ENCODE assay signal across 1 cellular context in the genomic region with DNA sequence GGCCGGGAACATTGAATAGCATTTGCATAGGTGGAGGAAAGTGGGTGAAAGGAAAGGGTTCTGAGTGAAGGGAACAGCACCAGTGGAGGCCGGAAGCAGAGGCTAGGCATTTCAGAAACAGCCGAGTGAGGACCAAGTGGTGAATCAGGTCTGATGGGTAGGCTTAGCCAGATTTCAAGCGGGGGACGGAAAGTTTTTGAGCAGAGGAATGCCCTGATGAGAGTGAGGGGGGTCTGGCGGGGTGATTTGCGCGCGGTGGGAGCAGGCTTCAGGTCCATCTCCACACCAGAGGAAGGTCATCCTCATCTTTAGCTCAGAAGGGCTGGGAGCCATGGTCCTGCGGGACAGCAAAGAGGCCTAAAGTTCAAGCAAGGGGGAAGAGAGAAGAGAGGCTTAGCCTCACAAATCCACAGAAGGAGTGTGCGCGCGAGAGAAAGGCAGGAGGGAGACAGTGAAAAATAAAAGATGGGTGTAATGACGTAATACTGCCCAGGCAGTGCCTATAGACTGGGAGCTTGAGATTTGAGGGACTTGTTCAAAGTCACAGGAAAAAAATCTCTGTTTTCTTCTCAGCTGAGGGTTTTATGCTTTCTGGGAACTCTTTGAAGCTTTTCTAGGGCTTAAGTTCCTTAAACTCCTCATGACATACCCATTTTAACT.
TF ChIP-seq lines count a peak whose summit lies in the region.

No MANE protein-coding gene starts in this region.

TF ChIP-seq in GM23338, 12 proteins besides CTCF, POLR2A, EP300 and RAD21 (continued from another document):
- TF ChIP-seq, protein P1, sequence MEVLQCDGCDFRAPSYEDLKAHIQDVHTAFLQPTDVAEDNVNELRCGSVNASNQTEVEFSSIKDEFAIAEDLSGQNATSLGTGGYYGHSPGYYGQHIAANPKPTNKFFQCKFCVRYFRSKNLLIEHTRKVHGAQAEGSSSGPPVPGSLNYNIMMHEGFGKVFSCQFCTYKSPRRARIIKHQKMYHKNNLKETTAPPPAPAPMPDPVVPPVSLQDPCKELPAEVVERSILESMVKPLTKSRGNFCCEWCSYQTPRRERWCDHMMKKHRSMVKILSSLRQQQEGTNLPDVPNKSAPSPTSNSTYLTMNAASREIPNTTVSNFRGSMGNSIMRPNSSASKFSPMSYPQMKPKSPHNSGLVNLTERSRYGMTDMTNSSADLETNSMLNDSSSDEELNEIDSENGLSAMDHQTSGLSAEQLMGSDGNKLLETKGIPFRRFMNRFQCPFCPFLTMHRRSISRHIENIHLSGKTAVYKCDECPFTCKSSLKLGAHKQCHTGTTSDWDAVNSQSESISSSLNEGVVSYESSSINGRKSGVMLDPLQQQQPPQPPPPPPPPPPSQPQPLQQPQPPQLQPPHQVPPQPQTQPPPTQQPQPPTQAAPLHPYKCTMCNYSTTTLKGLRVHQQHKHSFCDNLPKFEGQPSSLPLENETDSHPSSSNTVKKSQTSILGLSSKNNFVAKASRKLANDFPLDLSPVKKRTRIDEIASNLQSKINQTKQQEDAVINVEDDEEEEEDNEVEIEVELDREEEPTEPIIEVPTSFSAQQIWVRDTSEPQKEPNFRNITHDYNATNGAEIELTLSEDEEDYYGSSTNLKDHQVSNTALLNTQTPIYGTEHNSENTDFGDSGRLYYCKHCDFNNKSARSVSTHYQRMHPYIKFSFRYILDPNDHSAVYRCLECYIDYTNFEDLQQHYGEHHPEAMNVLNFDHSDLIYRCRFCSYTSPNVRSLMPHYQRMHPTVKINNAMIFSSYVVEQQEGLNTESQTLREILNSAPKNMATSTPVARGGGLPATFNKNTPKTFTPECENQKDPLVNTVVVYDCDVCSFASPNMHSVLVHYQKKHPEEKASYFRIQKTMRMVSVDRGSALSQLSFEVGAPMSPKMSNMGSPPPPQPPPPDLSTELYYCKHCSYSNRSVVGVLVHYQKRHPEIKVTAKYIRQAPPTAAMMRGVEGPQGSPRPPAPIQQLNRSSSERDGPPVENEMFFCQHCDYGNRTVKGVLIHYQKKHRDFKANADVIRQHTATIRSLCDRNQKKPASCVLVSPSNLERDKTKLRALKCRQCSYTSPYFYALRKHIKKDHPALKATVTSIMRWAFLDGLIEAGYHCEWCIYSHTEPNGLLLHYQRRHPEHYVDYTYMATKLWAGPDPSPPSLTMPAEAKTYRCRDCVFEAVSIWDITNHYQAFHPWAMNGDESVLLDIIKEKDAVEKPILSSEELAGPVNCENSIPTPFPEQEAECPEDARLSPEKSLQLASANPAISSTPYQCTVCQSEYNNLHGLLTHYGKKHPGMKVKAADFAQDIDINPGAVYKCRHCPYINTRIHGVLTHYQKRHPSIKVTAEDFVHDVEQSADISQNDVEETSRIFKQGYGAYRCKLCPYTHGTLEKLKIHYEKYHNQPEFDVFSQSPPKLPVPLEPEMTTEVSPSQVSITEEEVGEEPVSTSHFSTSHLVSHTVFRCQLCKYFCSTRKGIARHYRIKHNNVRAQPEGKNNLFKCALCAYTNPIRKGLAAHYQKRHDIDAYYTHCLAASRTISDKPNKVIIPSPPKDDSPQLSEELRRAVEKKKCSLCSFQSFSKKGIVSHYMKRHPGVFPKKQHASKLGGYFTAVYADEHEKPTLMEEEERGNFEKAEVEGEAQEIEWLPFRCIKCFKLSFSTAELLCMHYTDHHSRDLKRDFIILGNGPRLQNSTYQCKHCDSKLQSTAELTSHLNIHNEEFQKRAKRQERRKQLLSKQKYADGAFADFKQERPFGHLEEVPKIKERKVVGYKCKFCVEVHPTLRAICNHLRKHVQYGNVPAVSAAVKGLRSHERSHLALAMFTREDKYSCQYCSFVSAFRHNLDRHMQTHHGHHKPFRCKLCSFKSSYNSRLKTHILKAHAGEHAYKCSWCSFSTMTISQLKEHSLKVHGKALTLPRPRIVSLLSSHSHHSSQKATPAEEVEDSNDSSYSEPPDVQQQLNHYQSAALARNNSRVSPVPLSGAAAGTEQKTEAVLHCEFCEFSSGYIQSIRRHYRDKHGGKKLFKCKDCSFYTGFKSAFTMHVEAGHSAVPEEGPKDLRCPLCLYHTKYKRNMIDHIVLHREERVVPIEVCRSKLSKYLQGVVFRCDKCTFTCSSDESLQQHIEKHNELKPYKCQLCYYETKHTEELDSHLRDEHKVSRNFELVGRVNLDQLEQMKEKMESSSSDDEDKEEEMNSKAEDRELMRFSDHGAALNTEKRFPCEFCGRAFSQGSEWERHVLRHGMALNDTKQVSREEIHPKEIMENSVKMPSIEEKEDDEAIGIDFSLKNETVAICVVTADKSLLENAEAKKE (CRISPR knock-in tag; IDR thresholded peaks at IDR 0.05) = no peak
